8 cellular contexts compared by ENCODE assay signal in the genomic region with DNA sequence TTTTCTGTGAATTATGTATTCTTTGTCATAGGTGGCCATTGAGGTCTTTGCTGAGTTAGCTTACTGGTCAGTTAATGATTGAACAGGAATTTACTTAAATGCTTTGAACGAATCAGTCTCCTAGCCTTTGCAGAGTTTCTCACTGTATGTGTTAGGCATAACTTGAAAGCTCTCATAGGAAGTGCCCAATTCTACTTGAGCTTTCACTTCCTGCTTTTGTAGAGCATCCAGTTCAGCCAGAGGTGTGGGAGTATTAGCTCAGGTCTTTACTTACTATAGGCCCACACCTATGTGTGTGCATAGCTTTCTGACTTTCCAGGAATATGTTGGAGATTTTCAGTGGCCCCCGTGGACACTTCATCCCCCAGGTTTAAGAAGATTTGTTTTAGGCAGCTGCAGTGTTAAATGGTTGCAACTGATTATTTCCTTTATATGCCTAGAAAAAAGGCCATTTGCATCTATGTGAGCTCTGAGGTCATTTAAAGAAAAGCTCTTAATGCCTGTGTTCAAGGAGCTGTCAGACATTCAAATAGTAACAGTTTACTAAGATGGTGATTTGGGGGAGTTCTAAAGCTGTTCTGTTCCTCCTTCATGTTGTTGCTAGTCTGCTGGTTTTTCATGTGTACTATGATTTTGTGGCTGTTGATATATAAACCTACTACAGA.
DNase-seq lines count a peak whose midpoint lies in the region; ATAC-seq and TF ChIP-seq lines count a peak whose summit lies in the region.

No MANE protein-coding gene starts in this region.

- H2BK120ac ChIP-seq in trophoblast cell (ENCODE audit: insufficient read depth, low read length, poor library complexity) = no peak overlapping the region

- H3K36me3 ChIP-seq in neural progenitor cell (no peaks in the 10 kb centered on the region), trophoblast cell (ENCODE audit: control insufficient read depth in 1 of 2, insufficient read depth in 2 of 2, low read length in 2 of 2) (no peaks in the 10 kb centered on the region)

- H3K79me2 ChIP-seq in neural progenitor cell (ENCODE audit: low read depth) = no peaks in the 10 kb centered on the region
- H3K79me2 ChIP-seq in trophoblast cell (ENCODE audit: control insufficient read depth, insufficient read depth, low read length, poor library complexity) = no peaks in the 10 kb centered on the region

- H3K9me3 Mint-ChIP-seq in neural progenitor cell = no peaks in the 10 kb centered on the region
- no peaks in the 10 kb centered on the region for H3K9me3 Mint-ChIP-seq in activated CD8-positive, alpha-beta memory T cell treated with anti-CD3 and anti-CD28 coated beads, Interleukin-2, amount 10 ng/mL, durations not matched to agents 7 days and 5 days (ENCODE audit: low read depth)

- no peaks in the 10 kb centered on the region for H4K20me1 ChIP-seq in neural progenitor cell (ENCODE audit: low read depth)

- H3K4me3 Mint-ChIP-seq in neural progenitor cell = no peak overlapping the region
- H3K4me3 Mint-ChIP-seq in activated CD8-positive, alpha-beta memory T cell treated with anti-CD3 and anti-CD28 coated beads, Interleukin-2, amount 10 ng/mL, durations not matched to agents 7 days and 5 days = no peak overlapping the region

- H2BK12ac ChIP-seq in trophoblast cell (ENCODE audit: low read length) = no peak overlapping the region

- H4K12ac ChIP-seq in trophoblast cell (ENCODE audit: low read depth, low read length) = no peak overlapping the region

- H3K27ac ChIP-seq in neural progenitor cell (peak overlapping the region; percentile 59), trophoblast cell (ENCODE audit: low read depth, low read length) (no peak overlapping the region)

- H3K4me2 ChIP-seq in neural progenitor cell = no peak overlapping the region
- H3K4me2 ChIP-seq in trophoblast cell (ENCODE audit: low read length) = no peak overlapping the region

- ATAC-seq in GM19023 (IDR thresholded peaks at IDR 0.05; ENCODE audit: unreplicated experiment) (peak; percentile 100), HG02798 (IDR thresholded peaks at IDR 0.05; ENCODE audit: poor library complexity, unreplicated experiment) (peak; percentile 100)
- ATAC-seq in activated CD8-positive, alpha-beta memory T cell treated with anti-CD3 and anti-CD28 coated beads, Interleukin-2, amount 10 ng/mL, durations not matched to agents 7 days and 5 days = no peak

- H3K23ac ChIP-seq in trophoblast cell (ENCODE audit: low read length) = no peak overlapping the region

- H4K91ac ChIP-seq in trophoblast cell (ENCODE audit: low read depth, low read length) = no peak overlapping the region

- no peak overlapping the region for H3K14ac ChIP-seq in trophoblast cell (ENCODE audit: low read length)

- H2BK5ac ChIP-seq in trophoblast cell (ENCODE audit: low read depth, low read length, poor library complexity) = no peak overlapping the region

- peaks cover 8% of the 10 kb centered on the region for H3K4me1 ChIP-seq in neural progenitor cell
- H3K4me1 ChIP-seq in trophoblast cell (ENCODE audit: control insufficient read depth in 1 of 2, insufficient read depth in 2 of 2, low read length in 2 of 2) = no peaks in the 10 kb centered on the region

- H3K18ac ChIP-seq in trophoblast cell (ENCODE audit: low read length) = no peak overlapping the region

- no peak overlapping the region for H3K9ac ChIP-seq in neural progenitor cell
- H3K9ac ChIP-seq in trophoblast cell (ENCODE audit: low read length) = no peak overlapping the region

- DNase-seq in NOMO-1 treated with DMSO at 0.1 percent for 48 hours (lab: John Stamatoyannopoulos, UW; ENCODE audit: unreplicated experiment) = peak; percentile 80
- DNase-seq in neural progenitor cell (ENCODE audit: low spot score) = no peak
- DNase-seq in trophoblast cell = no peak
- DNase-seq in activated CD8-positive, alpha-beta memory T cell treated with anti-CD3 and anti-CD28 coated beads, Interleukin-2, amount 10 ng/mL, durations not matched to agents 7 days and 5 days = no peak
- DNase-seq in mesenteric fat pad (ENCODE audit: low spot score) = no peak
- DNase-seq in AG08395 (ENCODE audit: low spot score) = no peak

- H3F3A ChIP-seq in neural progenitor cell (ENCODE audit: low read depth) = no peaks in the 10 kb centered on the region

- peaks cover 1% of the 10 kb centered on the region for H3K36me3 Mint-ChIP-seq in neural progenitor cell
- peaks cover 26% of the 10 kb centered on the region for H3K36me3 Mint-ChIP-seq in activated CD8-positive, alpha-beta memory T cell treated with anti-CD3 and anti-CD28 coated beads, Interleukin-2, amount 10 ng/mL, durations not matched to agents 7 days and 5 days

- H3K4me3 ChIP-seq in neural progenitor cell (no peak overlapping the region), trophoblast cell (ENCODE audit: low read depth, low read length) (no peak overlapping the region)

- H3K79me1 ChIP-seq in trophoblast cell (ENCODE audit: low read length) = no peaks in the 10 kb centered on the region

- H3K27me3 Mint-ChIP-seq in neural progenitor cell (ENCODE audit: insufficient read depth, low read depth) = peaks cover 2% of the 10 kb centered on the region
- H3K27me3 Mint-ChIP-seq in activated CD8-positive, alpha-beta memory T cell treated with anti-CD3 and anti-CD28 coated beads, Interleukin-2, amount 10 ng/mL, durations not matched to agents 7 days and 5 days = no peaks in the 10 kb centered on the region

- H2AFZ ChIP-seq in neural progenitor cell (replicated peaks) (no peak overlapping the region), trophoblast cell (ENCODE audit: insufficient read depth, low read length, poor library complexity) (no peak overlapping the region)

- H3K9me3 ChIP-seq in neural progenitor cell (ENCODE audit: low read depth) (no peaks in the 10 kb centered on the region), trophoblast cell (ENCODE audit: insufficient read depth, low read depth, low read length) (no peaks in the 10 kb centered on the region)

- no peak overlapping the region for H3K27ac Mint-ChIP-seq in neural progenitor cell
- H3K27ac Mint-ChIP-seq in activated CD8-positive, alpha-beta memory T cell treated with anti-CD3 and anti-CD28 coated beads, Interleukin-2, amount 10 ng/mL, durations not matched to agents 7 days and 5 days = no peak overlapping the region

- H3K4ac ChIP-seq in trophoblast cell (ENCODE audit: low read depth, low read length) = no peak overlapping the region

- WGBS in trophoblast cell (ENCODE audit: extremely low coverage, insufficient coverage, insufficient read length) = no CpG with 5 or more reads among the region's 2 CpGs

- H3K27me3 ChIP-seq in neural progenitor cell = no peaks in the 10 kb centered on the region
- no peaks in the 10 kb centered on the region for H3K27me3 ChIP-seq in trophoblast cell (ENCODE audit: insufficient read depth, low read length)

- TF ChIP-seq CTCF in neural progenitor cell (IDR thresholded peaks at IDR 0.05) = no peak

- H4K8ac ChIP-seq in trophoblast cell (ENCODE audit: low read depth, low read length) = no peak overlapping the region

- H2AK5ac ChIP-seq in trophoblast cell (ENCODE audit: low read length) = no peak overlapping the region

- no peaks in the 10 kb centered on the region for H3K4me1 Mint-ChIP-seq in neural progenitor cell
- H3K4me1 Mint-ChIP-seq in activated CD8-positive, alpha-beta memory T cell treated with anti-CD3 and anti-CD28 coated beads, Interleukin-2, amount 10 ng/mL, durations not matched to agents 7 days and 5 days = peaks cover 8% of the 10 kb centered on the region

- CTCF ChIA-PET in activated CD8-positive, alpha-beta memory T cell treated with anti-CD3 and anti-CD28 coated beads, Interleukin-2, amount 10 ng/mL, durations not matched to agents 7 days and 5 days (lab: Charles Lee) = interaction anchor here (0.6 kb wide), 1 partner anchor 180 kb away, joined by 3 read pairs; no protein-coding TSS in a partner anchor
